9 cellular contexts compared by ENCODE assay signal in the genomic region with DNA sequence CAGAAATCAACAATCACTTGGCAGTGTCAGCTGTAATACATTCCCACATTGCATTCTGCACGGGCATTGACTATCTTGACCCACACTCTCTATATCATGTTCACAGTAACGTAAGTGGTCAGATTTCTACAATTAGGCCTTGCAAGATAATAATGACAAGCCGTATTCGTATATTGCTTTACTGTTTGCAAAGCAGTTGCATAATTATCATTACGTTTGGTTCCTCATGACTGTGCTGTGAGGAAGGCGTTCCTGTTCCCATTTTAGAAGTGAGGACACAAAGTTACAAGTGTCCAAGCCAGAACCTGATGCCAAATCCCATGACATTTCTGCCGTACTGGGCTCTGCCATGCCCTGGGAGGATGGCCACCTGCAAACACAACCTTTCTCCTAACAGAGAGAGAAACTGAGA. TPM values are rescaled to one million over a fixed set of nuclear protein-coding genes. Genes with fewer than 3 reads are reported as not detected.
DNase-seq lines count a peak whose midpoint lies in the region; ATAC-seq and TF ChIP-seq lines count a peak whose summit lies in the region.
"Had no signal": no experiment of that assay in that cellular context is flagged by ENCODE, and none has a peak within 500 bp of the region (broad histone marks: within the 10 kb centered on the region; RNA-seq: fewer than 3 reads in every experiment).

No MANE protein-coding gene starts in this region.

- no peak overlapping the region for H3K4me3 ChIP-seq in brain microvascular endothelial cell (ENCODE audit: low read depth, low read length)
- no peak overlapping the region for H3K4me3 ChIP-seq in right cardiac atrium (ENCODE audit: low read length)
- no peak overlapping the region for H3K4me3 ChIP-seq in endodermal cell (ENCODE audit: low read length)

- DNase-seq in G401 (ENCODE audit: low spot score) (peak; percentile 57), brain microvascular endothelial cell (no peak), right cardiac atrium (peak in 1 of 3 donors; percentile 51), sciatic nerve (ENCODE audit: low spot score) (no peak), endodermal cell (no peak), NCI-H2196 (lab: John Stamatoyannopoulos, UW; ENCODE audit: unreplicated experiment) (no peak), NCI-H128 (lab: John Stamatoyannopoulos, UW; ENCODE audit: unreplicated experiment) (no peak)
- DNase-seq: COR-L47 had no signal

- peak; percentile 45 to 62 for ATAC-seq in right cardiac atrium
- peak; percentile 1 for ATAC-seq in sciatic nerve
- ATAC-seq in GM18867 (IDR thresholded peaks at IDR 0.05; ENCODE audit: unreplicated experiment), result no peak

- intact Hi-C loops in right cardiac atrium (cut with DNase I) (loop anchor here in 3 of 4 donors (5.0 to 10.0 kb wide), 5 partner anchors 52 to 462 kb away; no protein-coding TSS in a partner anchor), sciatic nerve (cut with DNase I) (loop anchor here (10.0 kb wide), 1 partner anchor 52 kb away; no protein-coding TSS in a partner anchor)

- 16% methylated on average over 7 of the region's 7 CpGs for WGBS in right cardiac atrium
- 92 to 96% methylated on average over 7 of the region's 7 CpGs for WGBS in endodermal cell (ENCODE audit: insufficient coverage in 1 of 2, insufficient read length in 1 of 2), 2 experiments

- no peak for TF ChIP-seq CTCF in brain microvascular endothelial cell (IDR thresholded peaks at IDR 0.05; ENCODE audit: low read depth, low read length, missing control alignments)
- TF ChIP-seq CTCF in endodermal cell (conservative IDR thresholded peaks at IDR 0.05), result no peak

- in situ Hi-C loops in G401 (cut with HindIII; ENCODE audit: low sequenced_read_pairs) (no loop called here), brain microvascular endothelial cell (cut with HindIII; ENCODE audit: low pct_ligation_motif_present, low sequenced_read_pairs) (no loop called here)

- H3K9me3 ChIP-seq in right cardiac atrium (ENCODE audit: control insufficient read depth, low read length), result no peaks in the 10 kb centered on the region
- H3K9me3 ChIP-seq in endodermal cell (ENCODE audit: control insufficient read depth, low read length), result no peaks in the 10 kb centered on the region

- no peaks in the 10 kb centered on the region for H3K27me3 Mint-ChIP-seq in endodermal cell (ENCODE audit: insufficient read depth)

- H3K27ac ChIP-seq in brain microvascular endothelial cell (peak overlapping the region; percentile 91), right cardiac atrium (ENCODE audit: low read length) (peak overlapping the region; percentile 100), endodermal cell (ENCODE audit: low read depth, low read length) (no peak overlapping the region)

- H3K9ac ChIP-seq in endodermal cell (ENCODE audit: extremely low read depth, low read length, poor library complexity, severe bottlenecking), result no peak overlapping the region

- H3K4me1 Mint-ChIP-seq in endodermal cell, result peaks cover 20% of the 10 kb centered on the region

- no peaks in the 10 kb centered on the region for H3K36me3 ChIP-seq in brain microvascular endothelial cell (replicated peaks)
- H3K36me3 ChIP-seq in endodermal cell (ENCODE audit: control insufficient read depth, insufficient read depth, low read length), result no peaks in the 10 kb centered on the region

- H3K9me3 Mint-ChIP-seq in endodermal cell, result no peaks in the 10 kb centered on the region

- H3K36me3 Mint-ChIP-seq in endodermal cell (ENCODE audit: low read depth), result no peaks in the 10 kb centered on the region

- H3K27me3 ChIP-seq in brain microvascular endothelial cell (replicated peaks) (no peaks in the 10 kb centered on the region), right cardiac atrium (ENCODE audit: control insufficient read depth, insufficient read depth) (no peaks in the 10 kb centered on the region), endodermal cell (ENCODE audit: control insufficient read depth, insufficient read depth, low read length, poor library complexity, severe bottlenecking) (no peaks in the 10 kb centered on the region)

- no peak overlapping the region for H3K4me3 Mint-ChIP-seq in endodermal cell

- H3K4me1 ChIP-seq in right cardiac atrium (ENCODE audit: control insufficient read depth, insufficient read depth, low read length), result peaks cover 51% of the 10 kb centered on the region
- peaks cover 3% of the 10 kb centered on the region for H3K4me1 ChIP-seq in endodermal cell (ENCODE audit: control insufficient read depth, insufficient read depth, low read length)

- no peak overlapping the region for H3K27ac Mint-ChIP-seq in endodermal cell

RNA-seq across cellular contexts. Expression of a gene that starts 53.5 kb away (rescaled TPM):
- total RNA-seq in G401 (2014; rRNA removed; shearing (Covaris generic)), result 19.8 and 21.7 TPM in 2 replicates
- 10 to 100 TPM; 10.7 to 12.0 (median 11.4) TPM for total RNA-seq in right cardiac atrium
- polyA plus RNA-seq in right cardiac atrium, result 10.8 TPM
- 31.5 TPM for total RNA-seq in sciatic nerve
- total RNA-seq in endodermal cell, result 10 to 100 TPM; 45.3 to 62.4 TPM
- 44.1 TPM for polyA plus RNA-seq in endodermal cell (2013, experiment 1 of 2)
- polyA plus RNA-seq in endodermal cell (2013, experiment 2 of 2), result 34.9 TPM
